12 cellular contexts compared by ENCODE assay signal in the genomic region with DNA sequence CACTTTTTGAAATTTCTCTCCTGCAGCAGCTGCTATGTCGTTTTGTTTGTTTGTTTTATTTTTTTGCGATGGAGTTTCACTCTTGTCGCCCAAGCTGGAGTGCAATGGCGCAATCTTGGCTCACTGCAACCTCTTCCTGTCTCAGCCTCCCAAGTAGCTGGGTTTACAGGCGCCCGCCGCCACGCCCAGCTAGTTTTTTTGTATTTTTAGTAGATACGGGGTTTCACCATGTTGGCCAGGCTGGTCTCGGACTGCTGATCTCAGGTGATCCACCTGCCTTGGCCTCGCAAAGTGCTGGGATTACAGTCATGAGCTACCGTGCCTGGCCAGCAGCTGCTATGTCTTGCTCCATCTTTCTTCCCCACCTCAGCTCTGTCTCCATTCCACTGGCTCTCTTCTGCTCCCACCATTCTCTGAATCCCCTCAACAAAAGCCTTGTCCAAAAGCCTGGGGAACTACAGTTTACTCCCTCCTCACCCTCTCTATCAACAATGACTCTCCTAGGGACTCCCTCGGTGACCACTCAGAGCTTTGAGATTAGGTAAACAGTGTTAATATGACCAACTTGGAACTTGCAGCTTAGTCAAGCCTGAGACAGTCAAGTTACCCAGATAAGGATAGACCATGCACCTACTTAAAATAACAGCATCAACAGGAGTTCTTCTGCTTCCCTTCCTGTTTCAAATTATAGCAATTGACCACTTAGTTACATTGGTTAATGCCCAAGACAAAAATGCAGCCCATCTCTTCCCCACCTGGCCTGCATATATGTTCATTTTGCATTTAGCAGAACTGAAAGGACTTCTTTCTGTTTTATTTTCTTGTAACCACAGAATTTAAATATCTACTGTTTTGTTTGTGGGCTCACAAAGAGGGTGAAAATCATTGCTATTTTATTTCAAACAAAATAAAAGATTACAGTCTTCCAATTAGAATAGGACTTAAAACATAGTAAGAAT.
DNase-seq lines count a peak whose midpoint lies in the region; ATAC-seq and TF ChIP-seq lines count a peak whose summit lies in the region.
"Had no signal": no experiment of that assay in that cellular context is flagged by ENCODE, and none has a peak within 500 bp of the region (broad histone marks: within the 10 kb centered on the region; RNA-seq: fewer than 3 reads in every experiment).

No MANE protein-coding gene starts in this region.

- peak overlapping the region; percentile 13 for H3K4me3 Mint-ChIP-seq in activated naive CD4-positive, alpha-beta T cell treated with anti-CD3 and anti-CD28 coated beads, Interleukin-2, amount 50 U/mL, for 24 hours
- no peak overlapping the region for H3K4me3 Mint-ChIP-seq in stimulated activated naive CD8-positive, alpha-beta T cell treated with anti-CD3 and anti-CD28 coated beads, Interleukin-15, amount 100 ng/mL, for 72 hours

- H3K4me3 ChIP-seq in SU-DHL-6 (ENCODE audit: insufficient read depth, low read length, poor library complexity, severe bottlenecking) (peak overlapping the region; percentile 33), psoas muscle (no peak overlapping the region)
- H3K4me3 ChIP-seq: upper lobe of right lung had no signal

- in situ Hi-C loops in KBM-7 (cut with MboI; ENCODE audit: low pct_unique_long_range_greater_than_20kb, low sequenced_read_pairs): no loop called here

- TF ChIP-seq CTCF in SU-DHL-6 (IDR thresholded peaks at IDR 0.05; ENCODE audit: insufficient read depth, low read length, poor library complexity, severe bottlenecking): no peak
- TF ChIP-seq CTCF in psoas muscle (IDR thresholded peaks at IDR 0.05): no peak

- peak overlapping the region; percentile 64 for H3K4me2 ChIP-seq in SU-DHL-6 (ENCODE audit: low read depth, low read length, poor library complexity, severe bottlenecking)

- DNase-seq in activated naive CD4-positive, alpha-beta T cell (lab: John Stamatoyannopoulos, UW): no peak
- no peak for DNase-seq in stimulated activated naive CD8-positive, alpha-beta T cell treated with anti-CD3 and anti-CD28 coated beads, Interleukin-15, amount 100 ng/mL, for 72 hours
- DNase-seq in KBM-7 (no peak), psoas muscle (no peak), GF-D8 (lab: John Stamatoyannopoulos, UW) (no peak)
- DNase-seq: activated naive CD4-positive, alpha-beta T cell treated with Interleukin-2 at 50 U/mL for 16 hours; right cardiac atrium; Right ventricle myocardium superior; upper lobe of right lung had no signal

- no peaks in the 10 kb centered on the region for H3K27me3 Mint-ChIP-seq in activated naive CD4-positive, alpha-beta T cell treated with anti-CD3 and anti-CD28 coated beads, Interleukin-2, amount 50 U/mL, for 24 hours
- H3K27me3 Mint-ChIP-seq in stimulated activated naive CD8-positive, alpha-beta T cell treated with anti-CD3 and anti-CD28 coated beads, Interleukin-15, amount 100 ng/mL, for 72 hours: no peaks in the 10 kb centered on the region

- peak overlapping the region; percentile 2 for H2AFZ ChIP-seq in SU-DHL-6 (ENCODE audit: low read depth, low read length, severe bottlenecking)

- H3K27me3 ChIP-seq in SU-DHL-6 (ENCODE audit: low read length): no peaks in the 10 kb centered on the region
- no peaks in the 10 kb centered on the region for H3K27me3 ChIP-seq in psoas muscle (ENCODE audit: insufficient read depth in 3 of 3, low read length in 2 of 3)
- H3K27me3 ChIP-seq: upper lobe of right lung had no signal

- H3K27ac Mint-ChIP-seq in activated naive CD4-positive, alpha-beta T cell treated with anti-CD3 and anti-CD28 coated beads, Interleukin-2, amount 50 U/mL, for 24 hours: peak overlapping the region; percentile 99
- no peak overlapping the region for H3K27ac Mint-ChIP-seq in stimulated activated naive CD8-positive, alpha-beta T cell treated with anti-CD3 and anti-CD28 coated beads, Interleukin-15, amount 100 ng/mL, for 72 hours

- peak overlapping the region; percentile 42 for H3K9ac ChIP-seq in SU-DHL-6 (ENCODE audit: low read length)

- no peaks in the 10 kb centered on the region for H4K20me1 ChIP-seq in SU-DHL-6 (ENCODE audit: low read depth, low read length)

- H3K9me3 Mint-ChIP-seq in activated naive CD4-positive, alpha-beta T cell treated with anti-CD3 and anti-CD28 coated beads, Interleukin-2, amount 50 U/mL, for 24 hours: peaks cover 12% of the 10 kb centered on the region
- peaks cover 12 to 13% of the 10 kb centered on the region in 2 donors for H3K9me3 Mint-ChIP-seq in stimulated activated naive CD8-positive, alpha-beta T cell treated with anti-CD3 and anti-CD28 coated beads, Interleukin-15, amount 100 ng/mL, for 72 hours

- WGBS in psoas muscle, 3 donors: 90 to 92% (median 91%) methylated on average over 13 of the region's 13 CpGs

- ATAC-seq in HG02970 (IDR thresholded peaks at IDR 0.05; ENCODE audit: low FRiP score, unreplicated experiment) (peak; percentile 76), psoas muscle (no peak)
- ATAC-seq in stimulated activated naive CD8-positive, alpha-beta T cell treated with anti-CD3 and anti-CD28 coated beads, Interleukin-15, amount 100 ng/mL, for 72 hours: peak; percentile 47
- ATAC-seq: upper lobe of right lung had no signal

- H3K27ac ChIP-seq in SU-DHL-6 (ENCODE audit: low read depth, low read length) (peak overlapping the region; percentile 89), psoas muscle (no peak overlapping the region)
- H3K27ac ChIP-seq: upper lobe of right lung had no signal

- peaks cover 14% of the 10 kb centered on the region for H3K36me3 Mint-ChIP-seq in activated naive CD4-positive, alpha-beta T cell treated with anti-CD3 and anti-CD28 coated beads, Interleukin-2, amount 50 U/mL, for 24 hours

- H3K9me2 ChIP-seq in SU-DHL-6 (replicated peaks; ENCODE audit: insufficient read depth, low read length): no peaks in the 10 kb centered on the region

- peaks cover 27% of the 10 kb centered on the region for H3F3A ChIP-seq in SU-DHL-6 (ENCODE audit: insufficient read depth)

- no peaks in the 10 kb centered on the region for H3K79me2 ChIP-seq in SU-DHL-6 (ENCODE audit: insufficient read depth, low read length)

- H3K4me1 ChIP-seq in psoas muscle: no peaks in the 10 kb centered on the region
- H3K4me1 ChIP-seq: upper lobe of right lung had no signal

- intact Hi-C loops in psoas muscle (cut with DNase I): no loop called here

- peaks cover 5% of the 10 kb centered on the region; the same call in 1 of the 2 replicates for H3K36me3 ChIP-seq in SU-DHL-6 (ENCODE audit: low read length)
- no peaks in the 10 kb centered on the region for H3K36me3 ChIP-seq in psoas muscle (ENCODE audit: insufficient read depth in 1 of 2, low read depth in 1 of 2)
- H3K36me3 ChIP-seq: upper lobe of right lung had no signal

- H3K4me1 Mint-ChIP-seq in activated naive CD4-positive, alpha-beta T cell treated with anti-CD3 and anti-CD28 coated beads, Interleukin-2, amount 50 U/mL, for 24 hours: peaks cover 80% of the 10 kb centered on the region
- peaks cover 77% of the 10 kb centered on the region for H3K4me1 Mint-ChIP-seq in stimulated activated naive CD8-positive, alpha-beta T cell treated with anti-CD3 and anti-CD28 coated beads, Interleukin-15, amount 100 ng/mL, for 72 hours

- H3K9me3 ChIP-seq in SU-DHL-6 (ENCODE audit: insufficient read depth, low read length): peaks cover 5% of the 10 kb centered on the region; the same call in 1 of the 2 replicates
- no peaks in the 10 kb centered on the region for H3K9me3 ChIP-seq in psoas muscle
- H3K9me3 ChIP-seq: upper lobe of right lung had no signal

Comparison
In these comparisons a context has a peak if more than half of its experiments do, and no peak if none do; other contexts are left out.
1. ATAC-seq: peak in HG02970 (single experiment) and stimulated activated naive CD8-positive, alpha-beta T cell treated with anti-CD3 and anti-CD28 coated beads, Interleukin-15, amount 100 ng/mL, for 72 hours (single experiment); none in psoas muscle (0 of 4).